Comparison of ENCODE assay signal across 24 cellular contexts in the genomic region with DNA sequence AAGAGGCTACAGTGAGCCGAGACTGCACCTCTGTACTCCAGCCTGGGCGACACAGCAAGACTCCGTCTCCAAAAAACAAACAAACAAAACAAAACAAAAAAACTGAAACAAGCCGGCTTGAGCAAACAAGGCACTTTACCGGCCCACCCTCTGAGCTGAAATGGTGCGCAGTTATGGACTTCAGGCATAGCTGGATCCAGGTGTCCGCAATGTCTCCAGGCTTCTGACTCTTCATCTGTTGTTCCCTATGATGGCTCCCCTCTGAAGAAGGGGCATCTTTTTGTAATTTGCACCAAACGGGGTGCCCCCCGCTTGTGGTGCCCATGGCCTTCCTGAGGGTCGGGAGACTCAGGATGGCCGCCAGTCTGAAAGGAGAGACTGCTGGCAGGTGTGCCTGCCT. TPM values are rescaled to one million over a fixed set of nuclear protein-coding genes. Genes with fewer than 3 reads are reported as not detected.
DNase-seq lines count a peak whose midpoint lies in the region; ATAC-seq, FAIRE-seq and TF ChIP-seq lines count a peak whose summit lies in the region.
"Had no signal": no experiment of that assay in that cellular context is flagged by ENCODE, and none has a peak within 500 bp of the region (broad histone marks: within the 10 kb centered on the region; RNA-seq: fewer than 3 reads in every experiment).

No MANE protein-coding gene starts in this region.

- TF ChIP-seq CTCF in HepG2 (CRISPR knock-in tag; IDR thresholded peaks at IDR 0.05), result no peak
- no peak for TF ChIP-seq CTCF in right lobe of liver (IDR thresholded peaks at IDR 0.05)
- no peak for TF ChIP-seq CTCF in neural crest cell (conservative IDR thresholded peaks at IDR 0.05)

- FAIRE-seq in HepG2 (lab: Jason Lieb, UNC) (no peak), GM12891 (lab: Jason Lieb, UNC) (no peak)
- FAIRE-seq: GM12878, HTR-8/SVneo had no signal

- H3K9ac ChIP-seq in HepG2 (ENCODE audit: insufficient read depth, low read depth, low read length), result no peak overlapping the region
- H3K9ac ChIP-seq: GM23248 had no signal

- H3K9me3 ChIP-seq in HepG2 (ENCODE audit: low read length) (no peaks in the 10 kb centered on the region), right lobe of liver (no peaks in the 10 kb centered on the region)
- H3K9me3 ChIP-seq: Caco-2 had no signal

- H3K9me3 Mint-ChIP-seq in neural crest cell, result no peaks in the 10 kb centered on the region
- H3K9me3 Mint-ChIP-seq: CD8-positive, alpha-beta T cell had no signal

- TF ChIP-seq POLR2A in HepG2 (IDR thresholded peaks at IDR 0.05; ENCODE audit: insufficient read depth in 1 of 2, low read depth in 2 of 2, low read length in 2 of 2) (no peak), right lobe of liver (IDR thresholded peaks at IDR 0.05) (no peak), GM12891 (IDR thresholded peaks at IDR 0.05; ENCODE audit: low read depth, low read length) (no peak)

- H3K27ac ChIP-seq in HepG2 (ENCODE audit: extremely low read length, insufficient read depth, low read length), result no peak overlapping the region
- H3K27ac ChIP-seq in right lobe of liver, result no peak overlapping the region
- H3K27ac ChIP-seq: GM23248 had no signal

- intact Hi-C loops in HepG2 (cut with micrococcal nuclease; ENCODE audit: unreplicated experiment) (no loop called here), right lobe of liver (cut with DNase I) (no loop called here)

- CTCF ChIA-PET in HepG2 (lab: Yijun Ruan, JAX; ENCODE audit: low intra/inter-chr PET ratio, low total read pairs), result no interaction called here

- H3K4me3 ChIP-seq in HepG2 (replicated peaks in 1 of 3; ENCODE audit: insufficient read depth in 1 of 3, low read depth in 2 of 3, low read length in 3 of 3) (no peak overlapping the region), right lobe of liver (no peak overlapping the region)
- H3K4me3 ChIP-seq: GM12878, GM23248 had no signal

- in situ Hi-C loops in HepG2 (cut with HindIII; ENCODE audit: extremely low pct_ligation_motif_present, low pct_unique_long_range_greater_than_20kb), result no loop called here

- H3K4me1 Mint-ChIP-seq in neural crest cell, result peaks cover 13% of the 10 kb centered on the region

- H3K27ac Mint-ChIP-seq in neural crest cell (ENCODE audit: unreplicated experiment), result no peak overlapping the region
- H3K27ac Mint-ChIP-seq: CD8-positive, alpha-beta T cell had no signal

- peaks cover 28 to 58% of the 10 kb centered on the region in 2 experiments for H3K27me3 ChIP-seq in HepG2 (ENCODE audit: control insufficient read depth in 1 of 2, insufficient read depth in 2 of 2, low read length in 2 of 2)
- H3K27me3 ChIP-seq in right lobe of liver, result no peaks in the 10 kb centered on the region

- WGBS in HepG2 (ENCODE audit: low lambda C conversion rate), result 32% methylated on average over 11 of the region's 11 CpGs
- WGBS in right lobe of liver (ENCODE audit: insufficient coverage, low coverage, low lambda C conversion rate, missing lambda C conversion rate), result 84% methylated on average over 4 of the region's 11 CpGs

- no peak for TF ChIP-seq RAD21 in HepG2 (CRISPR knock-in tag; IDR thresholded peaks at IDR 0.05)

- H3K79me2 ChIP-seq in HepG2 (ENCODE audit: insufficient read depth, low read length), result no peaks in the 10 kb centered on the region

- H3K36me3 Mint-ChIP-seq in neural crest cell (ENCODE audit: low read depth), result no peaks in the 10 kb centered on the region
- H3K36me3 Mint-ChIP-seq: CD8-positive, alpha-beta T cell had no signal

- peaks cover 15% of the 10 kb centered on the region for H3K27me3 Mint-ChIP-seq in neural crest cell (ENCODE audit: low read depth)

- no peak for ATAC-seq in HepG2
- no peak for ATAC-seq in right lobe of liver
- ATAC-seq in HG03196 (IDR thresholded peaks at IDR 0.05; ENCODE audit: unreplicated experiment), result no peak
- no peak for ATAC-seq in GM18502 (IDR thresholded peaks at IDR 0.05; ENCODE audit: poor library complexity, unreplicated experiment)
- ATAC-seq: CD8-positive, alpha-beta T cell; GM12878 had no signal

- peak overlapping the region; percentile 57 for H3K4me3 Mint-ChIP-seq in neural crest cell
- H3K4me3 Mint-ChIP-seq: CD8-positive, alpha-beta T cell had no signal

- POLR2A ChIA-PET in HepG2 (lab: Yijun Ruan, JAX), result no interaction called here

- TF ChIP-seq EP300 in HepG2 (IDR thresholded peaks at IDR 0.05; ENCODE audit: low read depth in 2 of 2, low read length in 2 of 2) (no peak), HepG2 (CRISPR knock-in tag; IDR thresholded peaks at IDR 0.05; ENCODE audit: borderline replicate concordance) (no peak)

- H2AFZ ChIP-seq in HepG2 (ENCODE audit: low read length), result no peak overlapping the region
- H2AFZ ChIP-seq: GM23248 had no signal

- H3K4me1 ChIP-seq in HepG2 (ENCODE audit: insufficient read depth, low read length) (0 out of 2 replicates have a peak, but pooled peaks cover 6% of the 10 kb centered on the region), right lobe of liver (no peaks in the 10 kb centered on the region)
- H3K4me1 ChIP-seq: Caco-2 had no signal

- H3K4me2 ChIP-seq in HepG2 (ENCODE audit: low read depth, low read length), result no peak overlapping the region

- no peak for DNase-seq in HepG2 (ENCODE audit: low spot score)
- DNase-seq in right lobe of liver, result no peak
- peak; percentile 31 for DNase-seq in NCI-H345 treated with DMSO at 0.1 percent for 48 hours (lab: John Stamatoyannopoulos, UW; ENCODE audit: unreplicated experiment)
- DNase-seq in neural crest cell (ENCODE audit: low read depth, low spot score), result no peak
- DNase-seq in GM12891 (ENCODE audit: insufficient read length, low spot score), result no peak
- DNase-seq: C1 segment of cervical spinal cord; Caco-2; CD8-positive, alpha-beta T cell; DMS79; EL; GDM1; KBM-7; MV-4-11; NCI-H1436 treated with DMSO at 0.1 percent for 48 hours; NCI-H187 treated with DMSO at 0.1 percent for 48 hours; NCI-H2171 treated with DMSO at 0.1 percent for 48 hours; NCI-H446; NCI-H524 treated with DMSO at 0.1 percent for 48 hours; RPMI8226 had no signal

- BruUV-seq in HepG2 (replicated peaks; lab: Mats Ljungman, UMichigan), result no TSS peak

- 0 out of 2 replicates have a peak, but pooled peaks cover 2% of the 10 kb centered on the region for H4K20me1 ChIP-seq in HepG2 (ENCODE audit: insufficient read depth, low read length)

- H3K36me3 ChIP-seq in HepG2 (replicated peaks in 1 of 2; ENCODE audit: control insufficient read depth in 1 of 2, insufficient read depth in 2 of 2, low read length in 2 of 2), result no peaks in the 10 kb centered on the region
- H3K36me3 ChIP-seq in right lobe of liver, result no peaks in the 10 kb centered on the region

RNA-seq across cellular contexts. Expression of gene C2CD4C, which starts 6.2 kb away (rescaled TPM):
- total RNA-seq in HepG2 (2016; rRNA removed; fragmentation: Illumina TruSeq; extraction: Trizol) (not detected in 2 replicates), right lobe of liver (1 to 10 TPM in 1 of 6 experiments, under 1 TPM in 5; 0.12 to 2.0 (median 0.44) TPM), neural crest cell (5.6 and 6.7 TPM in 2 replicates)
- total RNA-seq in HepG2 (2016; cell fraction: cytosol; rRNA removed; fragmentation: Illumina TruSeq; extraction: Trizol; ENCODE audit: low read depth), result not detected in 2 replicates
- total RNA-seq in HepG2 (2016; cell fraction: insoluble cytoplasmic fraction; rRNA removed; fragmentation: Illumina TruSeq; extraction: Trizol), result not detected in 2 replicates
- total RNA-seq in HepG2 (2016; cell fraction: membrane; rRNA removed; fragmentation: Illumina TruSeq; extraction: Trizol), result not detected in 2 replicates
- total RNA-seq in HepG2 (2016; cell fraction: nucleus; rRNA removed; fragmentation: Illumina TruSeq; extraction: Trizol), result not detected in 2 replicates
- not detected in 2 replicates for polyA plus RNA-seq in HepG2 (2011; rRNA removed)
- not detected in 2 replicates for polyA plus RNA-seq in HepG2 (2011; cell fraction: cytosol; rRNA removed)
- polyA plus RNA-seq in HepG2 (2011; cell fraction: nucleus; rRNA removed), result 0.16 and 0.36 TPM in 2 replicates
- 0.12 TPM in 1 of 2 replicates, not detected in the other for polyA plus RNA-seq in HepG2 (2012)
- not detected in 2 replicates for polyA plus RNA-seq in HepG2 (2016; cell fraction: cytosol; fragmentation: Illumina TruSeq; extraction: Trizol; ENCODE audit: low read depth)
- polyA plus RNA-seq in HepG2 (2016; cell fraction: insoluble cytoplasmic fraction; fragmentation: Illumina TruSeq; extraction: Trizol; ENCODE audit: low read depth), result not detected in 2 replicates
- polyA plus RNA-seq in HepG2 (2016; cell fraction: membrane; fragmentation: Illumina TruSeq; extraction: Trizol; ENCODE audit: low read depth), result not detected in 2 replicates
- not detected in 2 replicates for polyA plus RNA-seq in HepG2 (2016; cell fraction: nucleus; fragmentation: Illumina TruSeq; extraction: Trizol; ENCODE audit: insufficient read depth, low read depth)
- polyA minus RNA-seq in HepG2 (2011; rRNA and poly(A)+ RNA removed; ENCODE audit: low replicate concordance), result not detected in 2 replicates
- polyA minus RNA-seq in HepG2 (2011; cell fraction: cytosol; rRNA and poly(A)+ RNA removed), result not detected in 2 replicates
- polyA minus RNA-seq in HepG2 (2011; cell fraction: nucleus; rRNA and poly(A)+ RNA removed), result not detected in 2 replicates
- not detected for polyA plus RNA-seq in GM12891 (2012; ENCODE audit: low read depth, missing spikeins)
- total RNA-seq: CD8-positive, alpha-beta T cell; GM12878 had no signal
- polyA plus RNA-seq: GM12878 had no signal

RNA-seq across cellular contexts. Expression of gene SHC2, which starts 58.0 kb away (rescaled TPM):
- total RNA-seq in HepG2 (2016; rRNA removed; fragmentation: Illumina TruSeq; extraction: Trizol), result 4.8 and 9.0 TPM in 2 replicates
- total RNA-seq in HepG2 (2016; cell fraction: cytosol; rRNA removed; fragmentation: Illumina TruSeq; extraction: Trizol; ENCODE audit: low read depth), result 11.0 and 12.0 TPM in 2 replicates
- 3.9 and 8.8 TPM in 2 replicates for total RNA-seq in HepG2 (2016; cell fraction: insoluble cytoplasmic fraction; rRNA removed; fragmentation: Illumina TruSeq; extraction: Trizol)
- 12.6 and 14.2 TPM in 2 replicates for total RNA-seq in HepG2 (2016; cell fraction: membrane; rRNA removed; fragmentation: Illumina TruSeq; extraction: Trizol)
- total RNA-seq in HepG2 (2016; cell fraction: nucleus; rRNA removed; fragmentation: Illumina TruSeq; extraction: Trizol), result 7.1 and 9.7 TPM in 2 replicates
- 18.3 and 35.8 TPM in 2 replicates for polyA plus RNA-seq in HepG2 (2011; rRNA removed)
- 12.4 and 18.0 TPM in 2 replicates for polyA plus RNA-seq in HepG2 (2011; cell fraction: cytosol; rRNA removed)
- 247 and 276 TPM in 2 replicates for polyA plus RNA-seq in HepG2 (2011; cell fraction: nucleus; rRNA removed)
- polyA plus RNA-seq in HepG2 (2012), result 21.5 and 36.3 TPM in 2 replicates
- 11.4 and 12.5 TPM in 2 replicates for polyA plus RNA-seq in HepG2 (2016; cell fraction: cytosol; fragmentation: Illumina TruSeq; extraction: Trizol; ENCODE audit: low read depth)
- polyA plus RNA-seq in HepG2 (2016; cell fraction: insoluble cytoplasmic fraction; fragmentation: Illumina TruSeq; extraction: Trizol; ENCODE audit: low read depth), result 4.7 and 5.3 TPM in 2 replicates
- polyA plus RNA-seq in HepG2 (2016; cell fraction: membrane; fragmentation: Illumina TruSeq; extraction: Trizol; ENCODE audit: low read depth), result 13.0 and 14.2 TPM in 2 replicates
- polyA plus RNA-seq in HepG2 (2016; cell fraction: nucleus; fragmentation: Illumina TruSeq; extraction: Trizol; ENCODE audit: insufficient read depth, low read depth), result 30.5 and 30.9 TPM in 2 replicates
- polyA minus RNA-seq in HepG2 (2011; rRNA and poly(A)+ RNA removed; ENCODE audit: low replicate concordance), result 39.0 TPM in 1 of 2 replicates, not detected in the other
- polyA minus RNA-seq in HepG2 (2011; cell fraction: cytosol; rRNA and poly(A)+ RNA removed), result 11.5 and 24.1 TPM in 2 replicates
- 14.5 and 16.0 TPM in 2 replicates for polyA minus RNA-seq in HepG2 (2011; cell fraction: nucleus; rRNA and poly(A)+ RNA removed)
- total RNA-seq in right lobe of liver, result 10 to 100 TPM; 48.4 to 69.9 (median 59.1) TPM
- total RNA-seq in neural crest cell, result 39.0 and 45.2 TPM in 2 replicates
- polyA plus RNA-seq in GM12891 (2012; ENCODE audit: low read depth, missing spikeins), result 0.05 TPM
- total RNA-seq: GM23248 had no signal
- polyA plus RNA-seq: GM12878, GM23248 had no signal

RNA-seq across cellular contexts. Expression of gene MIER2, which starts 58.2 kb away (rescaled TPM):
- total RNA-seq in HepG2 (2016; rRNA removed; fragmentation: Illumina TruSeq; extraction: Trizol) (7.9 and 9.6 TPM in 2 replicates), right lobe of liver (1 to 10 TPM; 3.1 to 7.3 (median 4.5) TPM), neural crest cell (43.8 and 45.8 TPM in 2 replicates)
- total RNA-seq in HepG2 (2016; cell fraction: cytosol; rRNA removed; fragmentation: Illumina TruSeq; extraction: Trizol; ENCODE audit: low read depth), result 11.9 and 12.6 TPM in 2 replicates
- 10.4 and 13.2 TPM in 2 replicates for total RNA-seq in HepG2 (2016; cell fraction: insoluble cytoplasmic fraction; rRNA removed; fragmentation: Illumina TruSeq; extraction: Trizol)
- total RNA-seq in HepG2 (2016; cell fraction: membrane; rRNA removed; fragmentation: Illumina TruSeq; extraction: Trizol), result 8.0 and 11.3 TPM in 2 replicates
- total RNA-seq in HepG2 (2016; cell fraction: nucleus; rRNA removed; fragmentation: Illumina TruSeq; extraction: Trizol), result 8.0 and 17.5 TPM in 2 replicates
- 22.9 and 25.7 TPM in 2 replicates for polyA plus RNA-seq in HepG2 (2011; rRNA removed)
- 8.3 and 13.6 TPM in 2 replicates for polyA plus RNA-seq in HepG2 (2011; cell fraction: cytosol; rRNA removed)
- 54.0 and 67.5 TPM in 2 replicates for polyA plus RNA-seq in HepG2 (2011; cell fraction: nucleus; rRNA removed)
- polyA plus RNA-seq in HepG2 (2012), result 21.3 and 21.5 TPM in 2 replicates
- polyA plus RNA-seq in HepG2 (2016; cell fraction: cytosol; fragmentation: Illumina TruSeq; extraction: Trizol; ENCODE audit: low read depth), result 1.2 and 1.7 TPM in 2 replicates
- polyA plus RNA-seq in HepG2 (2016; cell fraction: insoluble cytoplasmic fraction; fragmentation: Illumina TruSeq; extraction: Trizol; ENCODE audit: low read depth), result 9.7 and 15.4 TPM in 2 replicates
- 4.1 and 4.8 TPM in 2 replicates for polyA plus RNA-seq in HepG2 (2016; cell fraction: membrane; fragmentation: Illumina TruSeq; extraction: Trizol; ENCODE audit: low read depth)
- 29.5 and 34.6 TPM in 2 replicates for polyA plus RNA-seq in HepG2 (2016; cell fraction: nucleus; fragmentation: Illumina TruSeq; extraction: Trizol; ENCODE audit: insufficient read depth, low read depth)
- polyA minus RNA-seq in HepG2 (2011; rRNA and poly(A)+ RNA removed; ENCODE audit: low replicate concordance), result 39.4 and 61.2 TPM in 2 replicates
- polyA minus RNA-seq in HepG2 (2011; cell fraction: cytosol; rRNA and poly(A)+ RNA removed), result 16.5 and 19.2 TPM in 2 replicates
- polyA minus RNA-seq in HepG2 (2011; cell fraction: nucleus; rRNA and poly(A)+ RNA removed), result 37.2 and 38.9 TPM in 2 replicates
- polyA plus RNA-seq in GM12891 (2012; ENCODE audit: low read depth, missing spikeins), result 18.6 TPM
